In genomic region chr9:1869843-1870242, GRCh38 we compare ENCODE assay signal across 8 cellular contexts.
DNase-seq lines count a peak whose midpoint lies in the region; ATAC-seq lines count a peak whose summit lies in the region.

No MANE protein-coding gene starts in this region.

- peaks cover 16 to 18% of the 10 kb centered on the region in 2 donors for H3K27me3 Mint-ChIP-seq in effector memory CD8-positive, alpha-beta T cell

- H3K36me3 Mint-ChIP-seq in effector memory CD8-positive, alpha-beta T cell (ENCODE audit: insufficient read depth): no peaks in the 10 kb centered on the region

- intact Hi-C loops in posterior cingulate gyrus (cut with DNase I): no loop called here

- H3K27ac Mint-ChIP-seq in effector memory CD8-positive, alpha-beta T cell: no peak overlapping the region

- H3K4me1 Mint-ChIP-seq in effector memory CD8-positive, alpha-beta T cell (ENCODE audit: low read depth in 2 of 2): no peaks in the 10 kb centered on the region

- ATAC-seq in GM18861 (IDR thresholded peaks at IDR 0.05; ENCODE audit: unreplicated experiment) (peak; percentile 72), HG02973 (IDR thresholded peaks at IDR 0.05; ENCODE audit: unreplicated experiment) (peak; percentile 91)
- peak; percentile 31 for ATAC-seq in effector memory CD8-positive, alpha-beta T cell (replicated peaks)

- DNase-seq in DMS153 (lab: John Stamatoyannopoulos, UW) (peak; percentile 38), NCI-H526 treated with DMSO at 0.1 percent for 48 hours (lab: John Stamatoyannopoulos, UW) (peak; percentile 25), renal cortical epithelial cell (ENCODE audit: low read depth) (peak; percentile 2), posterior cingulate gyrus (no peak), 8988T (no peak)
- DNase-seq in effector memory CD8-positive, alpha-beta T cell: peak in 1 of 3 experiments; percentile 4

- H3K4me3 Mint-ChIP-seq in effector memory CD8-positive, alpha-beta T cell: no peak overlapping the region

- H3K9me3 Mint-ChIP-seq in effector memory CD8-positive, alpha-beta T cell: no peaks in the 10 kb centered on the region

Comparison
In these comparisons a context has a peak if more than half of its experiments do, and no peak if none do; other contexts are left out.
1. DNase-seq: peak in DMS153 (single experiment), NCI-H526 treated with DMSO at 0.1 percent for 48 hours (single experiment) and renal cortical epithelial cell (single experiment); none in posterior cingulate gyrus (0 of 10) and 8988T (single experiment).
2. ATAC-seq: peak in every context shown above with its lines; median percentile 91 in HG02973; 72 in GM18861; 31 in effector memory CD8-positive, alpha-beta T cell.